ENCODE assay signal across 27 cellular contexts in genomic region chr7:50125766-50126165, GRCh38. TPM values are rescaled to one million over a fixed set of nuclear protein-coding genes. Genes with fewer than 3 reads are reported as not detected.
DNase-seq lines count a peak whose midpoint lies in the region; ATAC-seq, FAIRE-seq and TF ChIP-seq lines count a peak whose summit lies in the region.
"Had no signal": no experiment of that assay in that cellular context is flagged by ENCODE, and none has a peak within 500 bp of the region (broad histone marks: within the 10 kb centered on the region; RNA-seq: fewer than 3 reads in every experiment).

No MANE protein-coding gene starts in this region.

- H2BK15ac ChIP-seq in H9 (ENCODE audit: low read depth, low read length) = no peak overlapping the region

- H3T11ph ChIP-seq in H9 (ENCODE audit: low read length) = no peak overlapping the region

- TF ChIP-seq CTCF in bronchial epithelial cell (IDR thresholded peaks at IDR 0.05; ENCODE audit: insufficient read depth, low read length, severe bottlenecking) (no peak), epithelial cell of esophagus (IDR thresholded peaks at IDR 0.05; ENCODE audit: insufficient read depth, low read depth, low read length, missing control alignments) (no peak), H9 (conservative IDR thresholded peaks at IDR 0.05) (no peak)

- no peaks in the 10 kb centered on the region for H3K36me3 ChIP-seq in bronchial epithelial cell (ENCODE audit: control insufficient read depth, insufficient read depth, low read length)
- H3K36me3 ChIP-seq: BE2C, BLaER1 had no signal

- peaks cover 23% of the 10 kb centered on the region for H3K27me3 Mint-ChIP-seq in T-helper 2 cell treated with Interferon-gamma antibody and Interleukin-4, amounts not matched to agents 5 μg/mL and 100 μg/mL, for 36 hours (ENCODE audit: low read depth)
- H3K27me3 Mint-ChIP-seq in H9 (ENCODE audit: low read depth) = no peaks in the 10 kb centered on the region
- H3K27me3 Mint-ChIP-seq: CD4-positive, alpha-beta memory T cell had no signal

- H3K23ac ChIP-seq in H9 (ENCODE audit: insufficient read length, low read depth, low read length) = no peak overlapping the region

- no peak overlapping the region for H4K8ac ChIP-seq in H9 (replicated peaks; ENCODE audit: insufficient read length, low read depth, low read length)

- no peak for DNase-seq in T-helper 2 cell treated with Interferon-gamma antibody and Interleukin-4, amounts not matched to agents 5 μg/mL and 100 μg/mL, for 36 hours (ENCODE audit: low spot score)
- DNase-seq in T-helper 2 cell (no peak), bronchial epithelial cell (ENCODE audit: low read depth) (peak; percentile 7), epithelial cell of esophagus (ENCODE audit: low read depth) (peak; percentile 28), left lobe of liver (ENCODE audit: low spot score) (no peak), NOMO-1 treated with DMSO at 0.1 percent for 48 hours (lab: John Stamatoyannopoulos, UW; ENCODE audit: unreplicated experiment) (no peak), H9 (no peak)
- DNase-seq: ACHN; BE2C; C1 segment of cervical spinal cord; CD4-positive, alpha-beta memory T cell; CD4-positive, CD25-positive, alpha-beta regulatory T cell; CD8-positive, alpha-beta memory T cell; COR-L47; DMS 273 treated with DMSO at 0.1 percent for 48 hours; DMS153; DMS53; DMS79 treated with DMSO at 0.1 percent for 48 hours; GF-D8 had no signal

- H2AFZ ChIP-seq in H9 (ENCODE audit: low read length) = no peak overlapping the region

- no peaks in the 10 kb centered on the region for H3K79me1 ChIP-seq in H9 (ENCODE audit: insufficient read depth, low read depth, low read length, poor library complexity, severe bottlenecking)

- H3K4me2 ChIP-seq in H9 (ENCODE audit: insufficient read depth, insufficient read length, low read length) = no peak overlapping the region
- H3K4me2 ChIP-seq: BLaER1 had no signal

- H3K27ac Mint-ChIP-seq in T-helper 2 cell treated with Interferon-gamma antibody and Interleukin-4, amounts not matched to agents 5 μg/mL and 100 μg/mL, for 36 hours = no peak overlapping the region
- H3K27ac Mint-ChIP-seq in H9 = no peak overlapping the region
- H3K27ac Mint-ChIP-seq: CD14-positive monocyte; CD4-positive, alpha-beta memory T cell; CD4-positive, CD25-positive, alpha-beta regulatory T cell; CD8-positive, alpha-beta memory T cell had no signal

- no peak overlapping the region for H3K4me3 ChIP-seq in bronchial epithelial cell (ENCODE audit: low read depth, low read length)
- H3K4me3 ChIP-seq in epithelial cell of esophagus (ENCODE audit: low read length) = no peak overlapping the region
- H3K4me3 ChIP-seq: BLaER1 had no signal

- no peaks in the 10 kb centered on the region for H3K9me3 ChIP-seq in H9 (ENCODE audit: control insufficient read depth, low read depth, low read length)
- H3K9me3 ChIP-seq: BE2C had no signal

- H3K4me1 Mint-ChIP-seq in T-helper 2 cell treated with Interferon-gamma antibody and Interleukin-4, amounts not matched to agents 5 μg/mL and 100 μg/mL, for 36 hours (ENCODE audit: low read depth) = peaks cover 8% of the 10 kb centered on the region
- no peaks in the 10 kb centered on the region for H3K4me1 Mint-ChIP-seq in H9
- H3K4me1 Mint-ChIP-seq: CD4-positive, alpha-beta memory T cell; CD8-positive, alpha-beta memory T cell had no signal

- peaks cover 5% of the 10 kb centered on the region for H3K9me3 Mint-ChIP-seq in T-helper 2 cell treated with Interferon-gamma antibody and Interleukin-4, amounts not matched to agents 5 μg/mL and 100 μg/mL, for 36 hours
- H3K9me3 Mint-ChIP-seq in H9 = no peaks in the 10 kb centered on the region; a peak in 2 of 5 replicates
- H3K9me3 Mint-ChIP-seq: CD8-positive, alpha-beta memory T cell had no signal

- no peak overlapping the region for H3K18ac ChIP-seq in H9 (ENCODE audit: insufficient read length, low read depth, low read length)

- H2BK20ac ChIP-seq in H9 (ENCODE audit: low read depth, low read length, poor library complexity, severe bottlenecking) = no peak overlapping the region

- H2BK5ac ChIP-seq in H9 (ENCODE audit: insufficient read length, low read length) = no peak overlapping the region

- ATAC-seq in GM18907 (IDR thresholded peaks at IDR 0.05; ENCODE audit: unreplicated experiment) (peak; percentile 65), left lobe of liver (no peak)

- no peak overlapping the region for H4K91ac ChIP-seq in H9 (ENCODE audit: insufficient read length, low read depth, low read length)

- H3K4ac ChIP-seq in H9 (ENCODE audit: low read depth, low read length) = no peak overlapping the region

- no peak overlapping the region for H3K14ac ChIP-seq in H9 (ENCODE audit: insufficient read depth, low read length)

- H3K4me3 Mint-ChIP-seq in T-helper 2 cell treated with Interferon-gamma antibody and Interleukin-4, amounts not matched to agents 5 μg/mL and 100 μg/mL, for 36 hours = peak overlapping the region; percentile 12
- no peak overlapping the region for H3K4me3 Mint-ChIP-seq in H9
- H3K4me3 Mint-ChIP-seq: CD14-positive monocyte; CD4-positive, alpha-beta memory T cell; CD4-positive, CD25-positive, alpha-beta regulatory T cell; CD8-positive, alpha-beta memory T cell had no signal

- H3K23me2 ChIP-seq in H9 (ENCODE audit: insufficient read length, low read depth, low read length, poor library complexity, severe bottlenecking) = no peaks in the 10 kb centered on the region

- no peak overlapping the region for H2AK5ac ChIP-seq in H9 (ENCODE audit: insufficient read length, low read length)

- H2BK12ac ChIP-seq in H9 (ENCODE audit: insufficient read length, low read depth, low read length) = no peak overlapping the region

- no peak for FAIRE-seq in bronchial epithelial cell (lab: Jason Lieb, UNC)
- FAIRE-seq: GM12892, GM18507 had no signal

- H3K27me3 ChIP-seq in bronchial epithelial cell (ENCODE audit: control insufficient read depth, insufficient read depth, low read length) (no peaks in the 10 kb centered on the region), H9 (ENCODE audit: insufficient read depth, low read length) (no peaks in the 10 kb centered on the region)
- H3K27me3 ChIP-seq: BE2C, BLaER1 had no signal

- no CpG with 5 or more reads among the region's 1 CpG for WGBS in H9 (ENCODE audit: extremely low coverage, insufficient read length, low lambda C conversion rate)

- H3K36me3 Mint-ChIP-seq in T-helper 2 cell treated with Interferon-gamma antibody and Interleukin-4, amounts not matched to agents 5 μg/mL and 100 μg/mL, for 36 hours (ENCODE audit: low read depth) = peaks cover 4% of the 10 kb centered on the region
- H3K36me3 Mint-ChIP-seq in H9 (ENCODE audit: insufficient read depth in 1 of 3, low read depth in 3 of 3) = no peaks in the 10 kb centered on the region
- H3K36me3 Mint-ChIP-seq: CD14-positive monocyte; CD4-positive, alpha-beta memory T cell; CD4-positive, CD25-positive, alpha-beta regulatory T cell; CD8-positive, alpha-beta memory T cell had no signal

- H4K5ac ChIP-seq in H9 (ENCODE audit: insufficient read length, low read depth, low read length) = no peak overlapping the region

- no peak overlapping the region for H3K27ac ChIP-seq in H9 (ENCODE audit: insufficient read length, low read depth, low read length)
- H3K27ac ChIP-seq: 22Rv1, BLaER1 had no signal

- H3K56ac ChIP-seq in H9 (ENCODE audit: insufficient read length, low read depth, low read length) = no peak overlapping the region

- H3K9ac ChIP-seq in H9 (ENCODE audit: extremely low read depth, insufficient read length, low read length) = no peak overlapping the region
- H3K9ac ChIP-seq: BLaER1 had no signal

- no peaks in the 10 kb centered on the region for H3K4me1 ChIP-seq in H9 (ENCODE audit: insufficient read depth, low read length)
- H3K4me1 ChIP-seq: BE2C had no signal

- no peak overlapping the region for H2BK120ac ChIP-seq in H9 (ENCODE audit: low read depth, low read length, poor library complexity, severe bottlenecking)

- no peaks in the 10 kb centered on the region for H4K20me1 ChIP-seq in H9 (ENCODE audit: control insufficient read depth, insufficient read depth, insufficient read length)
- H4K20me1 ChIP-seq: BLaER1 had no signal

- H3K79me2 ChIP-seq in H9 (ENCODE audit: insufficient read depth, low read length) = no peaks in the 10 kb centered on the region

RNA-seq across cellular contexts. Expression of gene ZPBP, which starts 32.7 kb away (rescaled TPM):
- not detected in 2 replicates for total RNA-seq in bronchial epithelial cell
- not detected for total RNA-seq in left lobe of liver
- not detected in 2 replicates for total RNA-seq in H9 (2021)
- total RNA-seq: A172; A673; CD4-positive, alpha-beta memory T cell; CD4-positive, CD25-positive, alpha-beta regulatory T cell had no signal

Comparison
In these comparisons a context has a peak if more than half of its experiments do, and no peak if none do; other contexts are left out.
1. DNase-seq: peak in bronchial epithelial cell (single experiment) and epithelial cell of esophagus (single experiment); none in T-helper 2 cell treated with Interferon-gamma antibody and Interleukin-4, amounts not matched to agents 5 μg/mL and 100 μg/mL, for 36 hours (single experiment), T-helper 2 cell (0 of 5), left lobe of liver (single experiment), NOMO-1 treated with DMSO at 0.1 percent for 48 hours (single experiment) and H9 (single experiment).